In the genomic region with DNA sequence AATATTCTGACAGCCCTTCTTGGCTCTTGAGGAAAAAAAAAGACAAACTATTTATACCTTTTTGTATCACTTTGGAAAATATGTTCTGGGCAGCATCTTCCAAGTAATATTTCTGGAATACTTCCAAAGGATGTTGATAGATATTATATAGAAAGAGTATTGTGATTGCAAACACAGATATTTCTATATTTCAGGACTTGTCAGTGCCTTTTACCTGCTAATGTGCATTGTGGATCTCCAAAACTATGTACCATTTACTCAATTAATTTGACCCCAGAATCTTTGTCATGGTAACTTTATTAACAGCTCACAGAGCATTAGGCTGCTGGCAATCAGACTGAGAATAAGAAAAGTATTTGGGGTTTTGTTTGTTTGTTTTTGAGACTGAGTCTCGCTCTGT, we compare ENCODE assay signal across 24 cellular contexts.
"Had no signal": no experiment of that assay in that cellular context is flagged by ENCODE, and none has a peak within 500 bp of the region (broad histone marks: within the 10 kb centered on the region; RNA-seq: fewer than 3 reads in every experiment).

No MANE protein-coding gene starts in this region.

- H3K27me3 ChIP-seq: gastrocnemius medialis, left lung had no signal

- DNase-seq: dermis blood vessel endothelial cell; dorsolateral prefrontal cortex; effector CD4-positive, alpha-beta T cell; effector memory CD8-positive, alpha-beta T cell; endodermal cell; erythroblast; esophagus squamous epithelium; foreskin fibroblast; foreskin melanocyte; gastrocnemius medialis; glutamatergic neuron; head of caudate nucleus; heart right ventricle; hippocampal formation; left cardiac atrium; left lung; left ventricle myocardium superior; lower lobe of right lung; mesenchymal stem cell; mucosa of descending colon; naive B cell; naive thymus-derived CD8-positive, alpha-beta T cell had no signal

- H3K9me3 ChIP-seq: gastrocnemius medialis, heart right ventricle, left lung, lower lobe of right lung, mucosa of descending colon had no signal

- H3K27ac ChIP-seq: coronary artery, dorsolateral prefrontal cortex, epithelial cell of prostate, esophagus squamous epithelium, gastrocnemius medialis, heart right ventricle, left lung, lower lobe of right lung had no signal

- H3K4me3 ChIP-seq: coronary artery, dorsolateral prefrontal cortex, esophagus squamous epithelium, gastrocnemius medialis, heart right ventricle, left lung, lower lobe of right lung, mucosa of descending colon had no signal

- H3K4me1 ChIP-seq: gastrocnemius medialis, heart right ventricle, left lung, lower lobe of right lung had no signal

- H3K36me3 ChIP-seq: esophagus squamous epithelium, gastrocnemius medialis, heart right ventricle, left lung, lower lobe of right lung had no signal
